ENCODE assay signal across 24 cellular contexts in the genomic region with DNA sequence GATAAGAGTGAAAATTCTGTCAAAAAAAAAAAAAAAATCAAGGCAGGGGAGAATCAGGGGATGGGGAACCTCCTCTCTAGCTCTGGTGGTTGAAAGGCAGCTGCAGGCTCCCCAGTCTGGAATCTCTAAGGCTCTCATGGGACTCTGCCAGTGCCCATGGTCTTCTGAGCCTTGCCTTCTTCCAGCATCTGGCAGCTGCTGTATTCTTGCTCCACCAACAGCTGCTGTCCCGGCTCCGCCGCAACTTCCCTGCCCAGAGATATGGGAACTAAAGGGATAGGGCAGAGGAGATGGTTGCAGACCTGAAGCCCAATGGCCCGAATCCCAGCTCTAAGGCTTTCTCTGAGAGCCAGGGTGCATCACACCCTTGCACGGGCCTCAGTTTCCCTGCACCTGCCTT. TPM values are rescaled to one million over a fixed set of nuclear protein-coding genes. Genes with fewer than 3 reads are reported as not detected.
"Had no signal": no experiment of that assay in that cellular context is flagged by ENCODE, and none has a peak within 500 bp of the region (broad histone marks: within the 10 kb centered on the region; RNA-seq: fewer than 3 reads in every experiment).

No MANE protein-coding gene starts in this region.

- H3K9me3 ChIP-seq: left lung, lower lobe of right lung, ovary, right atrium auricular region, right lobe of liver, spleen, tibial nerve, uterus had no signal

- DNase-seq: hypothalamus; immature natural killer cell; kidney; left colon; left lung; lower lobe of right lung; mammary epithelial cell; mesenchymal stem cell; naive thymus-derived CD4-positive, alpha-beta T cell; ovary; right lobe of liver; small intestine; spleen; stimulated activated CD4-positive, alpha-beta T cell treated with anti-CD3 and anti-CD28 coated beads, Interleukin-4, amount 100 ng/mL, for 24 hours; stimulated activated naive CD4-positive, alpha-beta T cell; substantia nigra; uterus had no signal

- ATAC-seq: left colon; left lung; lower lobe of right lung; naive thymus-derived CD4-positive, alpha-beta T cell; natural killer cell treated with Interleukin-12 subunit alpha and Interleukin-12 subunit beta and Interleukin-15 and Interleukin-18, amount 100 ng/mL, for 72 hours; right lobe of liver; stimulated activated effector memory CD8-positive, alpha-beta T cell treated with anti-CD3 and anti-CD28 coated beads, Interleukin-12 subunit alpha, Interleukin-12 subunit beta, amount 100 ng/mL, for 72 hours had no signal

- H3K27ac ChIP-seq: left lung, lower lobe of right lung, ovary, right atrium auricular region, right lobe of liver, spleen, tibial nerve, uterus had no signal

- H3K27me3 ChIP-seq: ovary, right atrium auricular region, right lobe of liver, uterus had no signal

- H3K4me3 ChIP-seq: left lung, lower lobe of right lung, ovary, right atrium auricular region, right lobe of liver, spleen, tibial nerve, uterus had no signal

- H3K36me3 ChIP-seq: left lung, lower lobe of right lung, ovary, right atrium auricular region, right lobe of liver, spleen, tibial nerve, uterus had no signal

- H3K4me1 ChIP-seq: left lung, lower lobe of right lung, right atrium auricular region, right lobe of liver, spleen, tibial nerve, uterus had no signal

RNA-seq across cellular contexts. Expression of gene PHF21B, which starts 49.5 kb away (rescaled TPM):
- total RNA-seq: liver; lower lobe of right lung; naive thymus-derived CD4-positive, alpha-beta T cell; pulmonary artery endothelial cell; renal cortical epithelial cell; right lobe of liver had no signal
- polyA plus RNA-seq: immature natural killer cell; liver; mammary epithelial cell; naive thymus-derived CD4-positive, alpha-beta T cell had no signal
